In the genomic region with DNA sequence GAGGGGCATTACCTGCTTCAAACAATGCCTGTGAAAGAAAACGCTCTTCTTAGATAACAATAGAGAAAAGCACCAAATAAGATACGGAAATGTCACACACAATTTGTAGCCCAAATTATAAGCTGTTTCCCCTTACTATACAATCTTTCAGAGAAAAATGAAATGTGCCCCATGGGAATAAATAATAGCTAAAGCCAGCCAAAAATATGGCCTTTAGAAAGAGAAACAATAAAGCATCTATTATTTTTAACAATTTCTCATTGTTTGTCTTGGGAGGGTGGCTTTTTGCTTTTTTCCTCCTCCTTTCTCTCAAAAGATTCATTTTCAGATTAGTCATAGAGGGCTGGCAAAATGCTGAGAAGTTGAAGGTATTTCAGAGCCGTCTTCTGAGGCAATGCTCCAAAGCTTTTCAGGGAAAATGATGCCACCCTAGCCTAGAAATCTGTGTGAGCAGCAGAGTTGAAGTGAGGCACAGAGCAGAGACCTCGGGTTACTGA, we compare ENCODE assay signal across 1 cellular context.
TF ChIP-seq lines count a peak whose summit lies in the region.

No MANE protein-coding gene starts in this region.

TF ChIP-seq in IMR-90, 13 proteins besides CTCF, POLR2A, EP300 and RAD21 (continued from another document):
- TF ChIP-seq ELK1 (IDR thresholded peaks at IDR 0.05; ENCODE audit: borderline replicate concordance, low read depth, low read length) (no peak), MAFK (IDR thresholded peaks at IDR 0.05; ENCODE audit: low read depth, low read length) (no peak), USF2 (IDR thresholded peaks at IDR 0.05; ENCODE audit: low read depth, low read length) (no peak), FOS (IDR thresholded peaks at IDR 0.05; ENCODE audit: low read depth, low read length) (no peak), NFE2L2 (IDR thresholded peaks at IDR 0.05; ENCODE audit: low read depth, low read length) (no peak), RFX5 (IDR thresholded peaks at IDR 0.05; ENCODE audit: low read depth, low read length) (no peak), CHD1 (IDR thresholded peaks at IDR 0.05; ENCODE audit: low read depth, low read length) (no peak), MAZ (IDR thresholded peaks at IDR 0.05; ENCODE audit: borderline replicate concordance, low read depth, low read length) (no peak), SMC3 (IDR thresholded peaks at IDR 0.05; ENCODE audit: low read depth, low read length) (no peak)
TF ChIP-seq in IMR-90: peak in this region for 0.
